Comparison of ENCODE assay signal across 1 cellular context in genomic region chr11:118434553-118435232, GRCh38.
TF ChIP-seq lines count a peak whose summit lies in the region.

No MANE protein-coding gene starts in this region.

TF ChIP-seq in K562, 482 proteins besides CTCF, POLR2A, EP300 and RAD21 (continued from another document):
- TF ChIP-seq SAP30 (IDR thresholded peaks at IDR 0.05; ENCODE audit: borderline replicate concordance, insufficient read depth, low read depth, low read length, poor library complexity, severe bottlenecking): peak; percentile 79
- peak; percentile 95 for TF ChIP-seq REST (CRISPR knock-in tag; IDR thresholded peaks at IDR 0.05; ENCODE audit: low read depth)
- no peak for TF ChIP-seq MCM2 (IDR thresholded peaks at IDR 0.05; ENCODE audit: low read depth)
